Comparison of ENCODE assay signal across 8 cellular contexts in the genomic region with DNA sequence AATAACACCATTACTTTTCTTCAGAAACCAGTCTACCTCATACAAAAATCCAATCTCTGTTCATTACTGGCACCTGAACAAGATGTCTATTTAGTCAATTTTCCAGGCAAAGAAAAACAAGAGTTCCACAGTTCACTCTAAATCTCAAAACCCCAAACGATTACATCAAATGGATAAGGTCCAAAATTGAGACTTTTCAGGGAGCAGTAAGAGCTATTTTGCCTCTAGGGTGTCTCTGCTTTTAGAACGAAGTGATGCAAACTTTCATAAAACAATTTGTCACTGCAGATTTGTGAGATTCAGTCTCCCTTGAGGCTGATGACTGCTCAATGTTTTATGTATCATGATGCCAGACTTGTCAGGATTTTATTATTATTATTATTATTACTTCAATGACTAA.
"Had no signal": no experiment of that assay in that cellular context is flagged by ENCODE, and none has a peak within 500 bp of the region (broad histone marks: within the 10 kb centered on the region; RNA-seq: fewer than 3 reads in every experiment).

No MANE protein-coding gene starts in this region.

- DNase-seq: GDM1, GF-D8 had no signal

- ATAC-seq: GM12878 had no signal

- FAIRE-seq: G401.6, GM12878, GM12891, GM12892, GM18507, GM19239 had no signal

- H3K4me3 ChIP-seq: GM12878 had no signal
